In the genomic region with DNA sequence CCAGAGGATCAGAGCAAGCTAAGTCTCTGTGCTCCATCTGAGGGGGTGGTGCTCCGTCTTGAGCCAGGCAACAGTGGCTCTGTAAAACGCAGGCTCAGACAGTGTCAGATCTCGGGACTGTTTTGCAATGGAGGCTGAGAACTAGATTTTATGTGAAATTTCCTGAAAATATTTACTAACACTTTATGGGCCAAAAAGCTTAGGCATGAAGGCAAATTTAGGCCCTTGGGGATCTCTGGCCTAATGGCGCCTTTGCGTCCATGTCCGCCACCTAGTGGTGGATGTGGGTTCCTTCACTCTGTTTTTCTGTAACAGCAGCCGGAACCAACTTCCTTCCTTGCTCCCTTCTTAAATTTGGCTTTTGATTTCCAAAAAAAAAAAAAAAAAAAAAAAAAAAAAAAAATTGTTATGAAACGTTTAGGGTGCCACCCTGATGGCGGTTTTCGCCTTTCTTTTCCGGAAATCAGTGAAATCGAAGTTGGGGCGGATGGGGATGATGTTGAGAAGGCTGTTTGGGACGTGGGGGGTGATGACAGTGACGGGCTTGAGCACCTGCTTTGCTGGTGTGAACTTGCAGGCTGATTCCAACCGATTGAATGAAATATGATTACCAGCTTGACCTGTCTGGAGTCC, we compare ENCODE assay signal across 8 cellular contexts. TPM values are rescaled to one million over a fixed set of nuclear protein-coding genes. Genes with fewer than 3 reads are reported as not detected.
A peak's percentile ranks its signal among the peaks of the same experiment; 100 is the strongest.
DNase-seq lines count a peak whose midpoint lies in the region; ATAC-seq, FAIRE-seq and TF ChIP-seq lines count a peak whose summit lies in the region.

No MANE protein-coding gene starts in this region.

- TF ChIP-seq CTCF in AG09309 (IDR thresholded peaks at IDR 0.05; ENCODE audit: control insufficient read depth, insufficient read depth, low read depth, low read length, missing control alignments) (peak; percentile 84), Peyer's patch (IDR thresholded peaks at IDR 0.05) (peak; percentile 8 to 75 (median 60))

- H3K27me3 ChIP-seq in Peyer's patch, result no peaks in the 10 kb centered on the region
- no peaks in the 10 kb centered on the region for H3K27me3 ChIP-seq in right cardiac atrium (ENCODE audit: control insufficient read depth, insufficient read depth)

- no peaks in the 10 kb centered on the region for H3K36me3 ChIP-seq in Peyer's patch

- H3K4me3 ChIP-seq in AG09309 (ENCODE audit: control insufficient read depth, low read depth, low read length), result no peak overlapping the region
- no peak overlapping the region for H3K4me3 ChIP-seq in Peyer's patch
- H3K4me3 ChIP-seq in right cardiac atrium (ENCODE audit: low read length), result no peak overlapping the region

- peaks cover 0 to 2% (median 0%) of the 10 kb centered on the region in 4 donors for H3K9me3 ChIP-seq in Peyer's patch
- peaks cover 3% of the 10 kb centered on the region for H3K9me3 ChIP-seq in right cardiac atrium (ENCODE audit: control insufficient read depth, low read length)

- intact Hi-C loops in right cardiac atrium (cut with DNase I), result no loop called here

- WGBS in right cardiac atrium, result 35% methylated on average over 16 of the region's 16 CpGs

- DNase-seq in AG09309 (ENCODE audit: low read depth), result no peak
- peak; percentile 37 for DNase-seq in GM18507 (ENCODE audit: extremely low spot score, insufficient read length, low read depth)
- DNase-seq in Peyer's patch, result peak in 2 of 3 donors; percentile 39 to 65
- DNase-seq in activated naive CD4-positive, alpha-beta T cell treated with anti-CD3 and anti-CD28 coated beads, Interleukin-2, amount 50 U/mL, for 16 hours, result peak; percentile 41
- DNase-seq in right cardiac atrium, result peak; percentile 47 to 78 (median 63)
- DNase-seq in stimulated activated CD4-positive, alpha-beta T cell treated with anti-CD3 and anti-CD28 coated beads, Interleukin-15, amount 100 ng/mL, for 24 hours, result peak; percentile 60
- no peak for DNase-seq in OCI-M2 (lab: John Stamatoyannopoulos, UW; ENCODE audit: unreplicated experiment)

- H3K4me1 ChIP-seq in Peyer's patch, result no peaks in the 10 kb centered on the region
- no peaks in the 10 kb centered on the region for H3K4me1 ChIP-seq in right cardiac atrium (ENCODE audit: control insufficient read depth, insufficient read depth, low read length)

- TF ChIP-seq POLR2A in Peyer's patch (IDR thresholded peaks at IDR 0.05), result no peak

- ATAC-seq in HG02973 (IDR thresholded peaks at IDR 0.05; ENCODE audit: unreplicated experiment) (peak; percentile 82), right cardiac atrium (peak; percentile 71)

- H3K27ac ChIP-seq in Peyer's patch (no peak overlapping the region), right cardiac atrium (ENCODE audit: low read length) (no peak overlapping the region)

- FAIRE-seq in GM18507 (lab: Jason Lieb, UNC), result peak; percentile 82

RNA-seq across cellular contexts. Expression of a gene that starts 14.0 kb away (rescaled TPM):
- total RNA-seq in Peyer's patch (100 to 1,000 TPM in 1 of 4 donors, 10 to 100 TPM in 3; 57.1 to 235 (median 93.7) TPM), right cardiac atrium (10 to 100 TPM; 44.6 to 52.0 (median 48.9) TPM)
- polyA plus RNA-seq in right cardiac atrium, result 28.2 TPM

Comparison
In these comparisons a context has a peak if more than half of its experiments do, and no peak if none do; other contexts are left out.
1. DNase-seq: peak in GM18507 (single experiment), Peyer's patch (2 of 3), activated naive CD4-positive, alpha-beta T cell treated with anti-CD3 and anti-CD28 coated beads, Interleukin-2, amount 50 U/mL, for 16 hours (single experiment), right cardiac atrium (3 of 3) and stimulated activated CD4-positive, alpha-beta T cell treated with anti-CD3 and anti-CD28 coated beads, Interleukin-15, amount 100 ng/mL, for 24 hours (single experiment); none in AG09309 (single experiment) and OCI-M2 (single experiment).